ENCODE assay signal across 9 cellular contexts in the genomic region with DNA sequence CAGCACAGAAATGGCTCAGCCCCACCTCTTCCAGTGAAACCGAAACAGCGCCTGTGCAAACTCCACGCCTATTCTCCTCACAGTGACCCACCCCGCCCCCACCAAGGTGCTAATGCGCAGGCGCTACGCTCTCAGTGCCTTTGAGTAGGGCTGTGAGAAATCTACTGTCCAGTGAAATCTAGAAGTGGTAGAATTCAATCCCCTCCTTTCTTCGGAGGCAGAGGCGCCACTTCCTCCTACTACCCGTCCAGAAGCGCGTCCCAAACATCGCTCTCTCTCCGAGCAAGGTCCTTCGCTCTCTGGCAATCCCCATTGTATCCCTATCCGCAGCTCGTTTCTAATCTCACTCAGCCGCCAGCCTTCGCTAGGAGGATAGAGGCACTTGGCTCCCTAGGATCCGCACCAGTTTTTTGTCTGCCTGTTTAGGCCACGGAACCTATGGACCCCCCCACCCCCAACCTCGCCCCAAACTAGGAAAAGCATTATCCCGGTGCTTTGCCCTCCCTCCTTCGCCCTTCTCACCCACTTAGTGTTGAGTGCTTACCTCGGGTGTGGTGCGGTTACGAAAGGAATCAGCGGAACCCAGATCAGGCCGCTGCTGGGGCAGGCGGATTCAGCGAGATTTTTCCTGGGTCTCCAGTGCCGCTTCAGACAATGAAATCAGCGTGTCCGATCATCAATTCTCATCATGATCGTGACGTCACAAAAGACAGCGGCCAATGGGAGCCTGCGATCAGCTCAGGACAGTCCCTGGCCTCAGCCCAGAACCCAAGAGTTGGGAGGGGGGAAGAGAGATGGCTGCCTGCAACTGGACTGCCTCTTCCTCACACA. TPM values are rescaled to one million over a fixed set of nuclear protein-coding genes. Genes with fewer than 3 reads are reported as not detected.
DNase-seq lines count a peak whose midpoint lies in the region; ATAC-seq and TF ChIP-seq lines count a peak whose summit lies in the region.
"Had no signal": no experiment of that assay in that cellular context is flagged by ENCODE, and none has a peak within 500 bp of the region (broad histone marks: within the 10 kb centered on the region; RNA-seq: fewer than 3 reads in every experiment).

A gene with protein sequence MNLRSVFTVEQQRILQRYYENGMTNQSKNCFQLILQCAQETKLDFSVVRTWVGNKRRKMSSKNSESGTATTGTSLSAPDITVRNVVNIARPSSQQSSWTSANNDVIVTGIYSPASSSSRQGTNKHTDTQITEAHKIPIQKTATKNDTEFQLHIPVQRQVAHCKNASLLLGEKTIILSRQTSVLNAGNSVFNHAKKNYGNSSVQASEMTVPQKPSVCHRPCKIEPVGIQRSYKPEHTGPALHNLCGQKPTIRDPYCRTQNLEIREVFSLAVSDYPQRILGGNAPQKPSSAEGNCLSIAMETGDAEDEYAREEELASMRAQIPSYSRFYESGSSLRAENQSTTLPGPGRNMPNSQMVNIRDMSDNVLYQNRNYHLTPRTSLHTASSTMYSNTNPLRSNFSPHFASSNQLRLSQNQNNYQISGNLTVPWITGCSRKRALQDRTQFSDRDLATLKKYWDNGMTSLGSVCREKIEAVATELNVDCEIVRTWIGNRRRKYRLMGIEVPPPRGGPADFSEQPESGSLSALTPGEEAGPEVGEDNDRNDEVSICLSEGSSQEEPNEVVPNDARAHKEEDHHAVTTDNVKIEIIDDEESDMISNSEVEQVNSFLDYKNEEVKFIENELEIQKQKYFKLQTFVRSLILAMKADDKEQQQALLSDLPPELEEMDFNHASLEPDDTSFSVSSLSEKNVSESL (minus strand): TSS at position 656 of the 831 bp plus-strand sequence. CDS start 27,056 bp downstream, outside the sequence.

- H3K27ac Mint-ChIP-seq in CD14-positive monocyte (peak within 1 kb of the TSS; percentile 93 to 98 (median 98)), nephron progenitor cell (peak within 1 kb of the TSS; percentile 100)
- peak within 1 kb of the TSS in 1 of 2 donors; percentile 84 for H3K27ac Mint-ChIP-seq in stimulated activated naive CD8-positive, alpha-beta T cell treated with anti-CD3 and anti-CD28 coated beads, Interleukin-15, amount 100 ng/mL, for 72 hours

- H3K4me3 Mint-ChIP-seq in CD14-positive monocyte (peak within 1 kb of the TSS; percentile 86 to 95), nephron progenitor cell (peak within 1 kb of the TSS; percentile 94)
- peak within 1 kb of the TSS; percentile 63 to 79 for H3K4me3 Mint-ChIP-seq in stimulated activated naive CD8-positive, alpha-beta T cell treated with anti-CD3 and anti-CD28 coated beads, Interleukin-15, amount 100 ng/mL, for 72 hours

- peak; percentile 97 for ATAC-seq in GM19467 (IDR thresholded peaks at IDR 0.05; ENCODE audit: unreplicated experiment)
- peak; percentile 90 for ATAC-seq in stimulated activated naive CD8-positive, alpha-beta T cell treated with anti-CD3 and anti-CD28 coated beads, Interleukin-15, amount 100 ng/mL, for 72 hours
- ATAC-seq: K562 had no signal

- TF ChIP-seq CTCF in CD14-positive monocyte (IDR thresholded peaks at IDR 0.05) (no peak), nephron progenitor cell (IDR thresholded peaks at IDR 0.05) (no peak)

- DNase-seq in CD14-positive monocyte (ENCODE audit: low spot score) = peak; percentile 78
- peak; percentile 59 for DNase-seq in HS-27A (ENCODE audit: low read depth)
- peak; percentile 82 for DNase-seq in RPMI7951 (ENCODE audit: low read depth)
- peak; percentile 46 for DNase-seq in activated gamma-delta T cell treated with anti-CD3 and anti-CD28 coated beads, Interleukin-2, amount 50 U/mL, for 16 hours (ENCODE audit: low read depth)
- peak; percentile 80 for DNase-seq in foreskin melanocyte
- DNase-seq in nephron progenitor cell = peak; percentile 81
- peak; percentile 21 to 50 for DNase-seq in stimulated activated naive CD8-positive, alpha-beta T cell treated with anti-CD3 and anti-CD28 coated beads, Interleukin-15, amount 100 ng/mL, for 72 hours

- H3K27me3 Mint-ChIP-seq in CD14-positive monocyte (ENCODE audit: low read depth in 3 of 3) = peaks cover 0 to 1% (median 0%) of the 10 kb centered on the region in 3 donors
- H3K27me3 Mint-ChIP-seq in nephron progenitor cell (ENCODE audit: low read depth, poor library complexity) = no peaks in the 10 kb centered on the region
- H3K27me3 Mint-ChIP-seq in stimulated activated naive CD8-positive, alpha-beta T cell treated with anti-CD3 and anti-CD28 coated beads, Interleukin-15, amount 100 ng/mL, for 72 hours = peaks cover 7% of the 10 kb centered on the region

- H3K9me3 Mint-ChIP-seq in CD14-positive monocyte (peaks cover 0 to 3% (median 0%) of the 10 kb centered on the region in 7 donors), nephron progenitor cell (peaks cover 23% of the 10 kb centered on the region)
- no peaks in the 10 kb centered on the region for H3K9me3 Mint-ChIP-seq in stimulated activated naive CD8-positive, alpha-beta T cell treated with anti-CD3 and anti-CD28 coated beads, Interleukin-15, amount 100 ng/mL, for 72 hours

- H3K4me1 Mint-ChIP-seq in CD14-positive monocyte (peaks cover 15% of the 10 kb centered on the region), nephron progenitor cell (peaks cover 14% of the 10 kb centered on the region)
- no peaks in the 10 kb centered on the region for H3K4me1 Mint-ChIP-seq in stimulated activated naive CD8-positive, alpha-beta T cell treated with anti-CD3 and anti-CD28 coated beads, Interleukin-15, amount 100 ng/mL, for 72 hours

- intact Hi-C loops in CD14-positive monocyte (cut with micrococcal nuclease) = no loop called here

- peaks cover 0 to 6% of the 10 kb centered on the region in 2 donors for H3K36me3 Mint-ChIP-seq in CD14-positive monocyte
- H3K36me3 Mint-ChIP-seq in nephron progenitor cell (ENCODE audit: low read depth) = peaks cover 7% of the 10 kb centered on the region

RNA-seq across cellular contexts. Expression of the gene that starts here (rescaled TPM):
- polyA plus RNA-seq in CD14-positive monocyte = 1 to 10 TPM; 2.8 to 3.9 TPM
- 3.9 and 4.9 TPM in 2 replicates for total RNA-seq in RPMI7951 (2014; rRNA removed; shearing (Covaris generic))
- total RNA-seq: K562 had no signal
- polyA plus RNA-seq: K562 had no signal

Comparison
In these comparisons a context has a peak if more than half of its experiments do, and no peak if none do; other contexts are left out.
1. Peak in every context shown above with its lines: DNase-seq and ATAC-seq.